ENCODE assay signal across 22 cellular contexts in the genomic region with DNA sequence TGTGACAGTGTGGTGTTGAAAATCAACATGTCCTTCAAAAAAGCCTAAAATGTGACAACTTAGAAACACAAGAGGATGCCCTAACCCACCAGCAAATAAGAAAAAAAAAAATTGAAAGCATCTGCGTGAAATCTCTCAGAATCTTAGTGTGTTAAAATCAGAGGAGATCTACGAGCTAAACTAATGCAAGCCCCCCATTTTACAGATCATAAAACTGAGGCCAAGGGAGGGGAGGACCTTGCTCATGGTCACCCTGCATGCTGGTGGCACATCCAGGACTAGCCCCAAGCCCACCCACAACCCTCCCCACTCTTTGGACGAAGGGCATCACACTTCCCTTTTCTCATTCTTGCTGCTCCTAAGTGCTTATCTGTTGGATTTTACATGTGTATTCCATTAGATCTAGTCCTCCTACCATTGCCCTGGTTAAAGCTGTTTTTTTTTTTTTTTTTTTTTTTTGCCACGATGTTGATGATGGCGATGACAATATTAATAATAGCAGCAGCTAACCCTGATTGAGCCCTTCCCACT. TPM values are rescaled to one million over a fixed set of nuclear protein-coding genes. Genes with fewer than 3 reads are reported as not detected.
"Had no signal": no experiment of that assay in that cellular context is flagged by ENCODE, and none has a peak within 500 bp of the region (broad histone marks: within the 10 kb centered on the region; RNA-seq: fewer than 3 reads in every experiment).

No MANE protein-coding gene starts in this region.

- H3K9ac ChIP-seq: KMS-11 had no signal

- H3K4me2 ChIP-seq: KMS-11 had no signal

- H3K27ac ChIP-seq: KMS-11, RWPE1 had no signal

- DNase-seq: Kasumi-1, MM.1S, MV-4-11, NCI-H1048, NCI-H1105, NCI-H1417, NCI-H1436 treated with DMSO at 0.1 percent for 48 hours, NCI-H1694, NCI-H187 treated with DMSO at 0.1 percent for 48 hours, NCI-H2029 treated with DMSO at 0.1 percent for 48 hours, NCI-H2171 treated with DMSO at 0.1 percent for 48 hours, NCI-H345, NCI-H446 treated with DMSO at 0.1 percent for 48 hours, NCI-H510A treated with DMSO at 0.1 percent for 48 hours, NCI-H526 treated with DMSO at 0.1 percent for 48 hours, NCI-H748 treated with DMSO at 0.1 percent for 48 hours, PC-3, SHP77 had no signal

RNA-seq across cellular contexts. Expression of a gene that starts 29.1 kb away (rescaled TPM):
- total RNA-seq: HT-29 had no signal

RNA-seq across cellular contexts. Expression of a gene that starts 55.1 kb away (rescaled TPM):
- total RNA-seq: HT-29, M059J, PC-3 had no signal
